ENCODE assay signal across 8 cellular contexts in the genomic region with DNA sequence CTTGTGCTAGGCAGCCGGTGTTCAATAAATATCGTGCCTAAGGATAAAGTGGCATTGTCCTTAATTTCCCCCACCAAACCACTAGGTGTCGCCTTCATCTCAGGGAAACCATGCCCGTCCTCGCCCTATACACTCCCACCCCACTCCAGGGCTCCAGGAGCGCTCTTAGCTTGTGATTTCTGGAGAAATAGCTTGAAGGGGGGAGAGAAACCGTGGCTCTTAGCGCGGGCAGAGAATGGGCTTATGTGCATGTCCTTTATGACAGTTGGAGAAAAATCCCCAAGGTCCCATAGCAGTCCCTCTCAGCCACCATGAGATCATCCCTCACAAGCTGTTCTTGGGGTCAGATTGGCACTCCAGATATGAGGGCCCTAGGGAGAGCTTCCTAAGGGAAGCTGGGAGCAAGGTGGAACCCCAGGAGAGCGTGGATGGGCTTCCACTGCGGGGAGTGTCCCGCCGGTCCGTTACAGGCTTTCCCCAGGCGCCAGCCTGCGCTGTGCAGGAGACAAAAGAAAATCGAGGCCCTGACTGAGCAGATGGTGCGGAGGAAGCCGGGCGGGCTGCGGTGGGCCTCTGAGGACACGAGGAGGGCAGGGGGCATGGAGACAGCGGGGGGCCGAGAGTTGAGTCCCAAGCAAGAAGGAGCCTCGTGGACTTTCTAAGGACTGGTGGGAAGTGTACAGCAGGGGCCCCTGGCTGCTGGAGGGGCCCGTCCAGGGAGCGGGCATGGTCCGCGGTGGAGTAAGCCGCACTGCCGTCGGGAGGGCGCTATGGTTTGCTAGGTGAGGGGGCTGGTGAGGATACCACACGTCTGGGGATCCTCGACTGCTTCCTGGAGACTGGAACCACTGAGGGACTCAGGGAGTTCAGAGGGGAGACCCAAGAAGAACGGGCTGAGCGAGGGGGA. TPM values are rescaled to one million over a fixed set of nuclear protein-coding genes. Genes with fewer than 3 reads are reported as not detected.
DNase-seq lines count a peak whose midpoint lies in the region; ATAC-seq and TF ChIP-seq lines count a peak whose summit lies in the region.

No MANE protein-coding gene starts in this region.

- H3K4me3 ChIP-seq in cardiac fibroblast (replicated peaks in 1 of 2; ENCODE audit: low read depth in 2 of 2, low read length in 2 of 2): no peak overlapping the region
- peak overlapping the region in 5 of 7 experiments; percentile 18 to 50 (median 30) for H3K4me3 ChIP-seq in skin epidermis

- H3K27ac ChIP-seq in VCaP: peak overlapping the region; percentile 15; the same call in 1 of the 2 replicates
- peak overlapping the region in 11 of 21 experiments; percentile 17 to 85 (median 71) for H3K27ac ChIP-seq in skin epidermis

- peak; percentile 71 for DNase-seq in ACHN
- DNase-seq in NCI-H2081 (lab: John Stamatoyannopoulos, UW): peak; percentile 81 to 82
- DNase-seq in cardiac fibroblast (ENCODE audit: low read depth in 2 of 2): peak; percentile 91 to 93
- DNase-seq in immature natural killer cell: peak; percentile 58 to 66 (median 61)
- DNase-seq in cortex of kidney (lab: John Stamatoyannopoulos, UW): no peak

- TF ChIP-seq CTCF in VCaP (conservative IDR thresholded peaks at IDR 0.05): peak; percentile 92
- peak; percentile 86 for TF ChIP-seq CTCF in cardiac fibroblast (IDR thresholded peaks at IDR 0.05; ENCODE audit: low read depth, low read length)

- ATAC-seq in GM19395 (IDR thresholded peaks at IDR 0.05; ENCODE audit: unreplicated experiment): peak; percentile 62

- H3K4me3 Mint-ChIP-seq in immature natural killer cell: no peak overlapping the region

- peaks cover 2 to 5% of the 10 kb centered on the region in 2 donors for H3K4me1 Mint-ChIP-seq in immature natural killer cell

- peaks cover 11 to 24% (median 23%) of the 10 kb centered on the region in 3 donors for H3K36me3 Mint-ChIP-seq in immature natural killer cell

- H3K27ac Mint-ChIP-seq in immature natural killer cell: no peak overlapping the region

- H3K27me3 Mint-ChIP-seq in immature natural killer cell (ENCODE audit: low read depth in 3 of 3): peaks cover 0 to 4% (median 3%) of the 10 kb centered on the region in 3 donors

- no peaks in the 10 kb centered on the region for H3K9me3 Mint-ChIP-seq in immature natural killer cell

- in situ Hi-C loops in ACHN (cut with HindIII; ENCODE audit: low pct_ligation_motif_present, low pct_unique_long_range_greater_than_20kb, low sequenced_read_pairs): no loop called here

RNA-seq across cellular contexts. Expression of a gene that starts 0.8 kb away (rescaled TPM):
- polyA plus RNA-seq in immature natural killer cell: under 1 TPM in 1 of 3 donors, not detected in 2; 0.46 TPM

RNA-seq across cellular contexts. Expression of a gene that starts 21.4 kb away (rescaled TPM):
- polyA plus RNA-seq in immature natural killer cell: 1 to 10 TPM in 1 of 3 donors, under 1 TPM in 1, not detected in 1; 0.43 to 2.1 TPM

RNA-seq across cellular contexts. Expression of a gene that starts 24.2 kb away (rescaled TPM):
- 100 to 1,000 TPM; 105 to 124 (median 122) TPM for polyA plus RNA-seq in immature natural killer cell

RNA-seq across cellular contexts. Expression of a gene that starts 36.6 kb away (rescaled TPM):
- 1 to 10 TPM in 1 of 3 donors, not detected in 2; 1.3 TPM for polyA plus RNA-seq in immature natural killer cell

RNA-seq across cellular contexts. Expression of a gene that starts 37.9 kb away (rescaled TPM):
- polyA plus RNA-seq in immature natural killer cell: not detected

Comparison
In these comparisons a context has a peak if more than half of its experiments do, and no peak if none do; other contexts are left out.
1. H3K4me3 ChIP-seq: peak in skin epidermis (5 of 7); none in cardiac fibroblast (0 of 2).